7 cellular contexts compared by ENCODE assay signal in the genomic region with DNA sequence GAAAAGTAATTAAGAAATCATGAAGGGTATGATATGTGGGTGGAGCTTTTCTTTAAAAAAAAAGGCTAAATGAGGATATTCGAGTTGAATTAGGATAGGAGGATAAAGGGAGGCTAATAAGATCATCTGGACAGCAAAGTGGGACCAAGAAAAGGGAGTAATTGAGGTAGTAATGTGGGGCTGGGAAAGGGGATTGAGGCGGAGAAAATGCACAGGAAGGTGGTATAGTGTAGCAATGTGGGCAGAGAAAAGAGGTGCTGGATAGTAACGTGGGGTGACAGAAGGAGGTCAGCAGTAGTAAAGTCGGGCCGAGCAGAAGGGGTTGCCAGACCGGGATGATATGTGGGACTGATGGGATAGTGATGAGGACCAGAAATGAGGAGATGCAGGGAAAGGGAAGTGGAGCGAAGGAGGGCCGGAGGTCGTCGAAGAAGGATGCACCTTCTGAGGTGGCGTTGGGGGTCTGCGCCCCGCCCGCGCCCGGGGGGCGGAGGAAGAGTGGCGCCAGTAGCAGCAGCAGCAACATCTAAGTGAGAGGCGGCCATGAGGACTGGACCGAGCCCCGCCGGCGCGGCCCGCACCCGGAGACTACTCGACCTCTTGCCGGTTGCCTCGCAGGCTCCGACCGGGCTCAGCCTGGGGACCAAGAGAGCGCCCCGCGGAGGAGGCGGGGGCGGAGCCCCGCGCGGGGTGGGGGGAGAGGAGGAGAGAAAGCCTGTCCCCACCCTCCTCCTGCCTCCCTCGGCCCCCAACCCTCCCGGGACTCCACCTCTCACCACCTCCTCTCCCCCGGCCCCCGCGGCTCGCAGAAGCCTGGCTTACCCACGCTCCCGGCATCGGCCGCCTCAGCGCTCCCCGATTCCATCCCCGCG. TPM values are rescaled to one million over a fixed set of nuclear protein-coding genes. Genes with fewer than 3 reads are reported as not detected.
DNase-seq lines count a peak whose midpoint lies in the region; ATAC-seq and TF ChIP-seq lines count a peak whose summit lies in the region.

No MANE protein-coding gene starts in this region.

- peak; percentile 13 for ATAC-seq in GM19025 (IDR thresholded peaks at IDR 0.05; ENCODE audit: low read depth, unreplicated experiment)
- no peak for ATAC-seq in GM18519 (IDR thresholded peaks at IDR 0.05; ENCODE audit: low FRiP score, unreplicated experiment)

- DNase-seq in HT1080 (ENCODE audit: low read depth) (peak; percentile 46), ascending aorta (ENCODE audit: low spot score in 2 of 2) (peak in 1 of 2 donors; percentile 82), hepatic stellate cell (ENCODE audit: low spot score) (peak; percentile 68), retina (peak; percentile 69)

- no peaks in the 10 kb centered on the region for H3K27me3 ChIP-seq in ascending aorta

- H3K4me1 Mint-ChIP-seq in T-helper 1 cell treated with Interleukin-12 subunit alpha and Interleukin-12 subunit beta and Interleukin-4 antibody, amounts not matched to agents 30 μg/mL and 1 μg/mL, for 36 hours (ENCODE audit: low read depth): peaks cover 38% of the 10 kb centered on the region

- H3K36me3 Mint-ChIP-seq in T-helper 1 cell treated with Interleukin-12 subunit alpha and Interleukin-12 subunit beta and Interleukin-4 antibody, amounts not matched to agents 30 μg/mL and 1 μg/mL, for 36 hours (ENCODE audit: low read depth): peaks cover 9% of the 10 kb centered on the region

- H3K9me3 Mint-ChIP-seq in T-helper 1 cell treated with Interleukin-12 subunit alpha and Interleukin-12 subunit beta and Interleukin-4 antibody, amounts not matched to agents 30 μg/mL and 1 μg/mL, for 36 hours: no peaks in the 10 kb centered on the region

- intact Hi-C loops in ascending aorta (cut with DNase I): loop anchor here (2.0 to 10.0 kb wide), 3 partner anchors 257 to 583 kb away; partner anchors contain the start of gene TRIM26

- H3K9me3 ChIP-seq in ascending aorta: no peaks in the 10 kb centered on the region

- peaks cover 11 to 23% of the 10 kb centered on the region in 2 donors for H3K4me1 ChIP-seq in ascending aorta

- TF ChIP-seq CTCF in ascending aorta (IDR thresholded peaks at IDR 0.05): no peak

- H3K27me3 Mint-ChIP-seq in T-helper 1 cell treated with Interleukin-12 subunit alpha and Interleukin-12 subunit beta and Interleukin-4 antibody, amounts not matched to agents 30 μg/mL and 1 μg/mL, for 36 hours (ENCODE audit: low read depth): peaks cover 59% of the 10 kb centered on the region

- H3K4me3 ChIP-seq in ascending aorta: peak overlapping the region; percentile 77 to 81

- peak overlapping the region; percentile 78 for H3K27ac Mint-ChIP-seq in T-helper 1 cell treated with Interleukin-12 subunit alpha and Interleukin-12 subunit beta and Interleukin-4 antibody, amounts not matched to agents 30 μg/mL and 1 μg/mL, for 36 hours

- H3K36me3 ChIP-seq in ascending aorta: no peaks in the 10 kb centered on the region

- H3K4me3 Mint-ChIP-seq in T-helper 1 cell treated with Interleukin-12 subunit alpha and Interleukin-12 subunit beta and Interleukin-4 antibody, amounts not matched to agents 30 μg/mL and 1 μg/mL, for 36 hours: peak overlapping the region; percentile 97

- peak overlapping the region; percentile 79 to 81 for H3K27ac ChIP-seq in ascending aorta

RNA-seq across cellular contexts. Expression of gene GABBR1, which starts 0.9 kb away (rescaled TPM):
- total RNA-seq in HT1080 (2014; rRNA removed; shearing (Covaris generic)): 5.4 and 10.4 TPM in 2 replicates
- polyA plus RNA-seq in HT1080 (2015; cell fraction: cytosol; rRNA removed): 9.8 and 13.5 TPM in 2 replicates
- polyA plus RNA-seq in HT1080 (2015; cell fraction: nucleus; rRNA removed): 146 and 187 TPM in 2 replicates
- total RNA-seq in ascending aorta: 166 TPM

RNA-seq across cellular contexts. Expression of gene MOG, which starts 24.8 kb away (rescaled TPM):
- total RNA-seq in HT1080 (2014; rRNA removed; shearing (Covaris generic)): not detected in 2 replicates
- not detected in 2 replicates for polyA plus RNA-seq in HT1080 (2015; cell fraction: cytosol; rRNA removed)
- not detected in 2 replicates for polyA plus RNA-seq in HT1080 (2015; cell fraction: nucleus; rRNA removed)
- total RNA-seq in ascending aorta: not detected

RNA-seq across cellular contexts. Expression of gene OR2H2, which starts 47.2 kb away (rescaled TPM):
- total RNA-seq in HT1080 (2014; rRNA removed; shearing (Covaris generic)): not detected in 2 replicates
- not detected in 2 replicates for polyA plus RNA-seq in HT1080 (2015; cell fraction: cytosol; rRNA removed)
- polyA plus RNA-seq in HT1080 (2015; cell fraction: nucleus; rRNA removed): not detected in 2 replicates
- not detected for total RNA-seq in ascending aorta

RNA-seq across cellular contexts. Expression of gene ZFP57, which starts 48.9 kb away (rescaled TPM):
- not detected in 2 replicates for total RNA-seq in HT1080 (2014; rRNA removed; shearing (Covaris generic))
- polyA plus RNA-seq in HT1080 (2015; cell fraction: cytosol; rRNA removed): not detected in 2 replicates
- not detected in 2 replicates for polyA plus RNA-seq in HT1080 (2015; cell fraction: nucleus; rRNA removed)
- not detected for total RNA-seq in ascending aorta

Comparison
In these comparisons a context has a peak if more than half of its experiments do, and no peak if none do; other contexts are left out.
1. RNA of gene GABBR1, which starts 0.9 kb away (total RNA-seq): 166 TPM in ascending aorta (single experiment); 5.4 to 10.4 TPM in HT1080; every median in the first group is over 10 times any median in the second.